ENCODE assay signal across 20 cellular contexts in the genomic region with DNA sequence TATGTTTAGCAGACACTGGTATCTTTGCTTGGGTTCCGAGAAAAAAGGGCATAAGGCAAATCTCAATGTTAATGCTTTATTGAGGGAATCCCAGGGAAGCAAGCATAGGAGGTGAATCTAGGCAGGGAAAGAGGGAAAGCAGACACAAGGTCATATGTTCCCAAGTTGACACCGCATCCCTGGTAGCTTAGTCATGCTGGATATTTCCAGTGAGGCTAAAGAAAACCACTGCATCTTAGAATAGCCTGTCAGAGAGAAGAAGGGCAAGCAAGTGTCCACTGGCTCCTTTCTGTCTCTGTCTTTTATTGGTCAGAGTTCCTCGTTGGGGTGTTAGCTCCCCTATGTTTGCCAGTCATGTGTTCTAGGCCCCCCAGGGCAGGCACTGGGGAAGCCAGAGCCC.
"Had no signal": no experiment of that assay in that cellular context is flagged by ENCODE, and none has a peak within 500 bp of the region (broad histone marks: within the 10 kb centered on the region; RNA-seq: fewer than 3 reads in every experiment).

No MANE protein-coding gene starts in this region.

- H3K36me3 ChIP-seq: breast epithelium, gastroesophageal sphincter, stomach, tibial nerve had no signal

- H3K4me1 ChIP-seq: breast epithelium, gastroesophageal sphincter, stomach, tibial nerve had no signal

- H3K27me3 ChIP-seq: breast epithelium, gastroesophageal sphincter, stomach had no signal

- DNase-seq: activated CD4-positive, alpha-beta memory T cell treated with anti-CD3 and anti-CD28 coated beads, Interleukin-2, amount 10 ng/mL, durations not matched to agents 7 days and 5 days; activated CD4-positive, alpha-beta T cell treated with anti-CD3 and anti-CD28 coated beads for 1 hour; activated CD4-positive, alpha-beta T cell treated with anti-CD3 and anti-CD28 coated beads, Interleukin-2, amount 10 ng/mL, durations not matched to agents 7 days and 5 days; activated gamma-delta T cell treated with Interleukin-2 at 50 U/mL for 16 hours; activated naive CD8-positive, alpha-beta T cell treated with anti-CD3 and anti-CD28 coated beads, Interleukin-2, amount 50 U/mL, for 24 hours; activated T-cell treated with anti-CD3 and anti-CD28 coated beads, Interleukin-2, amount 50 U/mL, for 4 hours; amygdala; central memory CD4-positive, alpha-beta T cell; head of caudate nucleus; hippocampal formation; natural killer cell; retina; small intestine; stimulated activated CD4-positive, alpha-beta T cell treated with anti-CD3 and anti-CD28 coated beads, Interleukin-4, amount 100 ng/mL, for 24 hours; stomach; T-helper 17 cell; T1000 had no signal

- H3K4me3 ChIP-seq: breast epithelium, gastroesophageal sphincter, stomach, tibial nerve had no signal

- H3K9me3 ChIP-seq: breast epithelium, gastroesophageal sphincter, stomach, tibial nerve had no signal

- H3K27ac ChIP-seq: breast epithelium, gastroesophageal sphincter, stomach, tibial nerve had no signal
